Comparison of ENCODE assay signal across 25 cellular contexts in genomic region chr3:23174426-23175039, GRCh38. TPM values are rescaled to one million over a fixed set of nuclear protein-coding genes. Genes with fewer than 3 reads are reported as not detected.
DNase-seq lines count a peak whose midpoint lies in the region; ATAC-seq and TF ChIP-seq lines count a peak whose summit lies in the region.
"Had no signal": no experiment of that assay in that cellular context is flagged by ENCODE, and none has a peak within 500 bp of the region (broad histone marks: within the 10 kb centered on the region; RNA-seq: fewer than 3 reads in every experiment).

No MANE protein-coding gene starts in this region.

- H4K91ac ChIP-seq in mesenchymal stem cell (ENCODE audit: low read length): no peak overlapping the region

- H3K4ac ChIP-seq in mesenchymal stem cell (ENCODE audit: low read depth in 1 of 2, low read length in 2 of 2): no peak overlapping the region

- H3K79me1 ChIP-seq in mesenchymal stem cell (replicated peaks; ENCODE audit: low read length, poor library complexity, severe bottlenecking): no peaks in the 10 kb centered on the region

- no peak overlapping the region for H3K23ac ChIP-seq in mesenchymal stem cell (ENCODE audit: low read length in 2 of 2)

- no peak overlapping the region for H2AK5ac ChIP-seq in mesenchymal stem cell (ENCODE audit: low read length, severe bottlenecking)

- H3K4me1 ChIP-seq in mesenchymal stem cell (ENCODE audit: control insufficient read depth, insufficient read depth, low read depth, low read length): no peaks in the 10 kb centered on the region
- H3K4me1 ChIP-seq: right lobe of liver had no signal

- no peak overlapping the region for H3K4me2 ChIP-seq in mesenchymal stem cell (ENCODE audit: low read length, poor library complexity, severe bottlenecking)

- no peak overlapping the region for H4K8ac ChIP-seq in mesenchymal stem cell (ENCODE audit: low read length)

- TF ChIP-seq CTCF in fibroblast of villous mesenchyme (IDR thresholded peaks at IDR 0.05; ENCODE audit: insufficient read depth, low read depth, low read length): no peak

- H2AFZ ChIP-seq in mesenchymal stem cell (ENCODE audit: low read depth, low read length): no peak overlapping the region

- H2BK12ac ChIP-seq in mesenchymal stem cell (ENCODE audit: low read length in 2 of 2): no peak overlapping the region

- no peaks in the 10 kb centered on the region for H3K36me3 ChIP-seq in mesenchymal stem cell (ENCODE audit: control insufficient read depth in 1 of 2, insufficient read depth in 2 of 2, low read depth in 1 of 2, low read length in 2 of 2)
- H3K36me3 ChIP-seq: right lobe of liver, thoracic aorta had no signal

- H3K27me3 ChIP-seq in mesenchymal stem cell (ENCODE audit: control insufficient read depth in 1 of 2, insufficient read depth in 1 of 2, low read length in 2 of 2): no peaks in the 10 kb centered on the region
- H3K27me3 ChIP-seq: right lobe of liver had no signal

- ATAC-seq in HG03571 (IDR thresholded peaks at IDR 0.05; ENCODE audit: unreplicated experiment): no peak
- ATAC-seq: left colon; stimulated activated effector memory CD8-positive, alpha-beta T cell treated with anti-CD3 and anti-CD28 coated beads, Interleukin-12 subunit alpha, Interleukin-12 subunit beta, amount 100 ng/mL, for 72 hours; T-helper 17 cell had no signal

- WGBS in mesenchymal stem cell: 9% methylated on average over 3 of the region's 3 CpGs

- H3K9ac ChIP-seq in mesenchymal stem cell (ENCODE audit: low read length): no peak overlapping the region

- peak overlapping the region in 1 of 2 experiments; percentile 18 for H3K14ac ChIP-seq in mesenchymal stem cell (ENCODE audit: low read length in 2 of 2)

- no peak overlapping the region for H3K27ac ChIP-seq in mesenchymal stem cell (ENCODE audit: low read length, poor library complexity, severe bottlenecking)
- H3K27ac ChIP-seq: right lobe of liver, thoracic aorta, VCaP had no signal

- H3K18ac ChIP-seq in mesenchymal stem cell (ENCODE audit: low read depth in 1 of 2, low read length in 2 of 2): peak overlapping the region in 1 of 2 experiments; percentile 34

- DNase-seq in COLO668 (lab: John Stamatoyannopoulos, UW; ENCODE audit: unreplicated experiment) (peak; percentile 3), SK-N-DZ (ENCODE audit: low spot score) (peak; percentile 25), fibroblast of villous mesenchyme (ENCODE audit: low read depth) (peak; percentile 22), mesenchymal stem cell (peak; percentile 58), SIG-M5 (lab: John Stamatoyannopoulos, UW) (no peak), T1000 (lab: John Stamatoyannopoulos, UW) (no peak), midbrain (lab: John Stamatoyannopoulos, UW) (no peak)
- DNase-seq: activated CD4-positive, alpha-beta memory T cell treated with anti-CD3 and anti-CD28 coated beads, Interleukin-2, amount 10 ng/mL, durations not matched to agents 7 days and 5 days; activated naive CD4-positive, alpha-beta T cell treated with anti-CD3 and anti-CD28 coated beads, Interleukin-2, amount 50 U/mL, for 16 hours; activated T-cell treated with anti-CD3 and anti-CD28 coated beads, Interleukin-2, amount 50 U/mL, for 1 hour; DMS79; hippocampal formation; KG1; left colon; MV-4-11; NCI-H2029 treated with DMSO at 0.1 percent for 48 hours; NCI-H510A; occipital lobe; right lobe of liver; SHP77; T-helper 17 cell had no signal

- no peak overlapping the region for H2BK15ac ChIP-seq in mesenchymal stem cell (ENCODE audit: low read depth, poor library complexity, severe bottlenecking)

- peaks cover 5% of the 10 kb centered on the region for H3K9me3 ChIP-seq in mesenchymal stem cell (ENCODE audit: control insufficient read depth, low read length)
- H3K9me3 ChIP-seq: right lobe of liver, thoracic aorta had no signal

- H3K4me3 ChIP-seq in fibroblast of villous mesenchyme (ENCODE audit: low read depth, low read length): no peak overlapping the region
- no peak overlapping the region for H3K4me3 ChIP-seq in mesenchymal stem cell (ENCODE audit: insufficient read depth in 1 of 2, low read depth in 1 of 2, low read length in 2 of 2)
- H3K4me3 ChIP-seq: right lobe of liver, thoracic aorta had no signal

- no peak overlapping the region for H2BK120ac ChIP-seq in mesenchymal stem cell (ENCODE audit: low read depth, low read length)

- no peak overlapping the region for H2BK5ac ChIP-seq in mesenchymal stem cell (ENCODE audit: low read depth, low read length, poor library complexity, severe bottlenecking)

RNA-seq across cellular contexts. Expression of gene UBE2E2, which starts 28.6 kb away (rescaled TPM):
- 89.2 and 101 TPM in 2 replicates for polyA plus RNA-seq in SK-N-DZ (2014; cell fraction: cytosol; rRNA removed)
- polyA plus RNA-seq in SK-N-DZ (2014; cell fraction: nucleus; rRNA removed): 39.1 and 72.9 TPM in 2 replicates
- total RNA-seq in fibroblast of villous mesenchyme: 30.3 and 41.5 TPM in 2 replicates
- polyA plus RNA-seq in mesenchymal stem cell (2013, experiment 1 of 2): 27.2 TPM
- 26.3 TPM for polyA plus RNA-seq in mesenchymal stem cell (2013, experiment 2 of 2)

Comparison
In these comparisons a context has a peak if more than half of its experiments do, and no peak if none do; other contexts are left out.
1. DNase-seq: peak in COLO668 (single experiment), SK-N-DZ (single experiment), fibroblast of villous mesenchyme (single experiment) and mesenchymal stem cell (single experiment); none in SIG-M5 (single experiment), T1000 (single experiment) and midbrain (single experiment).